Comparison of ENCODE assay signal across 8 cellular contexts in the genomic region with DNA sequence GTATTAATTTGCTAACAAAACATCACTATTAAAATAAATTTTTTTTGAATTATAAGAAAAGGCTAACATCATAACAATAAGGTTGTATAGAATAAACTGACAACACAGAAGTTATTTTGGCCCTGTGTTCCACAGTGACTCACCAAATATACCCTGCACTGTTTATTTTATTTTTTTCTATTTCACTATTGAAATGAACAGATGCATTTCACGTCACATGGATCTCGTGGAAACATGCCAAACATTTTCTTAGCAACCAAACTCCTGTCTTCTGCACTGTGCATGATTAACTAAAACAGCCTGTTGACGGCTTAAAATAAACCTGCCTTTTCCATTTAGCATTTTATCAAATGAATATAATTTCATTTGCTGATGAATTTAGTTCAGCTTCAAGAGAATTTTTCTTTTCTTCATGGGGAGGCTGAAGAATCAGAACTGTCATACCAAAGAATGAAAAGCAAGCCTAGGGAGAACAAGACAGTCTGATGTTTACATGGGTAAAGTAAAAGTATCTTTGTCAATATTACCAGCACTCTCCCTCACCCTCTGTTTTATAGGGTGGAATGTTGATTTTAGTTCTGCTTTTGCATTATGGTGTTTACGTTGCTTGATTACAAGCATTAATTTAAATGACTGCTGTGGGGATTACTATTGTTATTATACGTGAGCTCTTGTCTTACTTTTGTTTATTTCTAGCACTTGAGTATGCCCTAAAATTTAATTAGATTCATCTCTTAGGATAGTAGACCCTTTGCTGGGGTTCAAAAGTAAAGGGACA.
DNase-seq lines count a peak whose midpoint lies in the region; ATAC-seq and TF ChIP-seq lines count a peak whose summit lies in the region.

No MANE protein-coding gene starts in this region.

- H3K27ac ChIP-seq in mammary epithelial cell (ENCODE audit: insufficient read depth, low read depth, low read length) = no peak overlapping the region

- H3K36me3 ChIP-seq in mammary epithelial cell (ENCODE audit: insufficient read depth, low read length) (no peaks in the 10 kb centered on the region), mucosa of descending colon (ENCODE audit: low read depth) (no peaks in the 10 kb centered on the region)

- CTCF ChIA-PET in mammary epithelial cell (lab: Charles Lee; ENCODE audit: low non-redundant PET) = no interaction called here

- H3K4me3 ChIP-seq in mammary epithelial cell (replicated peaks in 1 of 3; ENCODE audit: insufficient read depth in 1 of 3, low read depth in 2 of 3, low read length in 3 of 3) (no peak overlapping the region), mucosa of descending colon (no peak overlapping the region)

- no peak overlapping the region for H3K9ac ChIP-seq in mammary epithelial cell (ENCODE audit: insufficient read depth, low read length)

- TF ChIP-seq CTCF in mammary epithelial cell (conservative IDR thresholded peaks at IDR 0.05 in 1 of 2, IDR thresholded peaks at IDR 0.05 in 1 of 2; ENCODE audit: extremely low read depth in 1 of 2, insufficient read depth in 1 of 2, low read depth in 1 of 2, low read length in 2 of 2) (no peak), mucosa of descending colon (IDR thresholded peaks at IDR 0.05) (no peak)

- no TSS peak for BruUV-seq in mammary epithelial cell (replicated peaks; lab: Mats Ljungman, UMichigan)

- no peaks in the 10 kb centered on the region for H4K20me1 ChIP-seq in mammary epithelial cell (ENCODE audit: insufficient read depth, low read length)

- ATAC-seq in HG02571 (IDR thresholded peaks at IDR 0.05; ENCODE audit: unreplicated experiment) (peak; percentile 78), mucosa of descending colon (peak; percentile 63)

- H3K27me3 ChIP-seq in mammary epithelial cell (ENCODE audit: insufficient read depth, low read length) = no peaks in the 10 kb centered on the region

- in situ Hi-C loops in mammary epithelial cell (cut with MboI; ENCODE audit: low sequenced_read_pairs in 2 of 2) = no loop called here

- 48% methylated on average over 5 of the region's 5 CpGs for WGBS in mammary epithelial cell (ENCODE audit: low coverage, missing lambda C conversion rate)

- H3K79me2 ChIP-seq in mammary epithelial cell (ENCODE audit: insufficient read depth, low read length) = no peaks in the 10 kb centered on the region

- H3K4me2 ChIP-seq in mammary epithelial cell (ENCODE audit: insufficient read depth, low read depth, low read length) = no peak overlapping the region

- H3K4me1 ChIP-seq in mammary epithelial cell (ENCODE audit: insufficient read depth, low read length) (peaks cover 5% of the 10 kb centered on the region), mucosa of descending colon (ENCODE audit: low read depth) (peaks cover 5% of the 10 kb centered on the region)

- H3K9me3 ChIP-seq in mammary epithelial cell (replicated peaks; ENCODE audit: insufficient read depth, low read length) (no peaks in the 10 kb centered on the region), mucosa of descending colon (no peaks in the 10 kb centered on the region)

- peak; percentile 93 for DNase-seq in DMS79 treated with DMSO at 0.1 percent for 48 hours (lab: John Stamatoyannopoulos, UW)
- peak; percentile 18 for DNase-seq in NCI-H187 treated with DMSO at 0.1 percent for 48 hours (lab: John Stamatoyannopoulos, UW)
- DNase-seq in mammary epithelial cell = peak; percentile 75
- peak in 1 of 3 donors; percentile 58 for DNase-seq in mucosa of descending colon
- no peak for DNase-seq in cortex of kidney (lab: John Stamatoyannopoulos, UW)
- DNase-seq in NK-92 treated with Interleukin-12 subunit alpha and Interleukin-12 subunit beta, amount 100 ng/mL, for 24 hours (lab: John Stamatoyannopoulos, UW) = no peak
- DNase-seq in iPS-NIHi11 (ENCODE audit: low spot score) = no peak

- H2AFZ ChIP-seq in mammary epithelial cell (ENCODE audit: low read depth, low read length) = no peak overlapping the region

- intact Hi-C loops in mammary epithelial cell (cut with micrococcal nuclease) (no loop called here), mucosa of descending colon (cut with DNase I, micrococcal nuclease) (no loop called here)

- dilution Hi-C loops in mammary epithelial cell (cut with HindIII; ENCODE audit: low sequenced_read_pairs) = no loop called here

Comparison
In these comparisons a context has a peak if more than half of its experiments do, and no peak if none do; other contexts are left out.
1. DNase-seq: peak in DMS79 treated with DMSO at 0.1 percent for 48 hours (single experiment), NCI-H187 treated with DMSO at 0.1 percent for 48 hours (single experiment) and mammary epithelial cell (single experiment); none in cortex of kidney (single experiment), NK-92 treated with Interleukin-12 subunit alpha and Interleukin-12 subunit beta, amount 100 ng/mL, for 24 hours (single experiment) and iPS-NIHi11 (single experiment).